8 cellular contexts compared by ENCODE assay signal in genomic region chr9:69758001-69758730, GRCh38. TPM values are rescaled to one million over a fixed set of nuclear protein-coding genes. Genes with fewer than 3 reads are reported as not detected.
DNase-seq lines count a peak whose midpoint lies in the region; ATAC-seq and TF ChIP-seq lines count a peak whose summit lies in the region.

No MANE protein-coding gene starts in this region.

- H3K4me1 Mint-ChIP-seq in stimulated activated naive CD8-positive, alpha-beta T cell treated with anti-CD3 and anti-CD28 coated beads, Interleukin-15, amount 100 ng/mL, for 72 hours: peaks cover 32% of the 10 kb centered on the region

- no peaks in the 10 kb centered on the region for H3K27me3 Mint-ChIP-seq in stimulated activated naive CD8-positive, alpha-beta T cell treated with anti-CD3 and anti-CD28 coated beads, Interleukin-15, amount 100 ng/mL, for 72 hours

- peaks cover 6% of the 10 kb centered on the region for H3K36me3 ChIP-seq in SJCRH30

- H3K4me1 ChIP-seq in SJCRH30: peaks cover 7% of the 10 kb centered on the region; the same call in 1 of the 2 replicates

- no peaks in the 10 kb centered on the region for H3K9me3 ChIP-seq in SJCRH30 (replicated peaks)

- peak; percentile 24 for DNase-seq in stimulated activated CD4-positive, alpha-beta T cell treated with anti-CD3 and anti-CD28 coated beads, Interleukin-1b, Interleukin-23, amount 100 ng/mL, for 48 hours
- no peak for DNase-seq in stimulated activated CD4-positive, alpha-beta T cell treated with anti-CD3 and anti-CD28 coated beads, Interleukin-12 subunit alpha, Interleukin-12 subunit beta, amount 100 ng/mL, for 4 hours
- DNase-seq in SJCRH30 (peak in 1 of 2 experiments; percentile 37), fibroblast of pulmonary artery (ENCODE audit: low read depth) (peak; percentile 48), HuH-7.5 (ENCODE audit: low spot score) (no peak), HuH-7 (ENCODE audit: low spot score) (no peak)
- DNase-seq in stimulated activated naive CD8-positive, alpha-beta T cell treated with anti-CD3 and anti-CD28 coated beads, Interleukin-15, amount 100 ng/mL, for 72 hours: no peak

- TF ChIP-seq CTCF in fibroblast of pulmonary artery (IDR thresholded peaks at IDR 0.05; ENCODE audit: low read length, missing control alignments): no peak

- H3K4me3 Mint-ChIP-seq in stimulated activated naive CD8-positive, alpha-beta T cell treated with anti-CD3 and anti-CD28 coated beads, Interleukin-15, amount 100 ng/mL, for 72 hours: peak overlapping the region; percentile 80 to 93

- no peaks in the 10 kb centered on the region for H3K9me3 Mint-ChIP-seq in stimulated activated naive CD8-positive, alpha-beta T cell treated with anti-CD3 and anti-CD28 coated beads, Interleukin-15, amount 100 ng/mL, for 72 hours

- no peak for ATAC-seq in stimulated activated naive CD8-positive, alpha-beta T cell treated with anti-CD3 and anti-CD28 coated beads, Interleukin-15, amount 100 ng/mL, for 72 hours
- no peak for ATAC-seq in GM19452 (IDR thresholded peaks at IDR 0.05; ENCODE audit: unreplicated experiment)

- H3K4me3 ChIP-seq in SJCRH30 (peak overlapping the region; percentile 94), fibroblast of pulmonary artery (replicated peaks; ENCODE audit: low read depth, low read length) (peak overlapping the region; percentile 92)

- H3K27me3 ChIP-seq in SJCRH30: no peaks in the 10 kb centered on the region

- H3K27ac Mint-ChIP-seq in stimulated activated naive CD8-positive, alpha-beta T cell treated with anti-CD3 and anti-CD28 coated beads, Interleukin-15, amount 100 ng/mL, for 72 hours: no peak overlapping the region

- H3K27ac ChIP-seq in SJCRH30: no peak overlapping the region

RNA-seq across cellular contexts. Expression of gene PTAR1, which starts 1.6 kb away (rescaled TPM):
- 76.3 and 85.5 TPM in 2 replicates for total RNA-seq in SJCRH30 (2014; rRNA removed; shearing (Covaris generic))

Comparison
In these comparisons a context has a peak if more than half of its experiments do, and no peak if none do; other contexts are left out.
1. DNase-seq: peak in stimulated activated CD4-positive, alpha-beta T cell treated with anti-CD3 and anti-CD28 coated beads, Interleukin-1b, Interleukin-23, amount 100 ng/mL, for 48 hours (single experiment) and fibroblast of pulmonary artery (single experiment); none in stimulated activated CD4-positive, alpha-beta T cell treated with anti-CD3 and anti-CD28 coated beads, Interleukin-12 subunit alpha, Interleukin-12 subunit beta, amount 100 ng/mL, for 4 hours (single experiment), stimulated activated naive CD8-positive, alpha-beta T cell treated with anti-CD3 and anti-CD28 coated beads, Interleukin-15, amount 100 ng/mL, for 72 hours (0 of 2), HuH-7.5 (single experiment) and HuH-7 (single experiment).